In genomic region chr11:122197055-122197987, GRCh38 we compare ENCODE assay signal across 12 cellular contexts.
DNase-seq lines count a peak whose midpoint lies in the region; ATAC-seq, FAIRE-seq and TF ChIP-seq lines count a peak whose summit lies in the region.
"Had no signal": no experiment of that assay in that cellular context is flagged by ENCODE, and none has a peak within 500 bp of the region (broad histone marks: within the 10 kb centered on the region; RNA-seq: fewer than 3 reads in every experiment).

No MANE protein-coding gene starts in this region.

- no peaks in the 10 kb centered on the region for H3K9me3 Mint-ChIP-seq in activated T-cell treated with anti-CD3 and anti-CD28 coated beads, Interleukin-2, amount 50 U/mL, for 24 hours
- H3K9me3 Mint-ChIP-seq: activated T-helper 17 cell treated with anti-CD3 and anti-CD28 coated beads, Interleukin-2, amount 50 U/mL, for 72 hours; T-helper 1 cell treated with Interleukin-12 subunit alpha and Interleukin-12 subunit beta and Interleukin-4 antibody, amounts not matched to agents 30 μg/mL and 1 μg/mL, for 36 hours had no signal

- peaks cover 26% of the 10 kb centered on the region for H3K27me3 Mint-ChIP-seq in activated T-cell treated with anti-CD3 and anti-CD28 coated beads, Interleukin-2, amount 50 U/mL, for 24 hours

- no peak for TF ChIP-seq CTCF in AG09309 (IDR thresholded peaks at IDR 0.05; ENCODE audit: control insufficient read depth, insufficient read depth, low read depth, low read length, missing control alignments)

- H3K4me1 ChIP-seq in mesodermal cell (ENCODE audit: control insufficient read depth, insufficient read depth, low read length, poor library complexity, severe bottlenecking): peaks cover 33% of the 10 kb centered on the region

- peaks cover 19% of the 10 kb centered on the region for H3K36me3 ChIP-seq in MG63
- no peaks in the 10 kb centered on the region for H3K36me3 ChIP-seq in mesodermal cell (ENCODE audit: control insufficient read depth, insufficient read depth, low read length)

- FAIRE-seq in GM12892 (lab: Jason Lieb, UNC): no peak

- H3K4me1 Mint-ChIP-seq in activated T-cell treated with anti-CD3 and anti-CD28 coated beads, Interleukin-2, amount 50 U/mL, for 24 hours (ENCODE audit: low read depth): peaks cover 4% of the 10 kb centered on the region
- H3K4me1 Mint-ChIP-seq: activated T-helper 17 cell treated with anti-CD3 and anti-CD28 coated beads, Interleukin-2, amount 50 U/mL, for 72 hours had no signal

- peak overlapping the region; percentile 24 for H3K27ac ChIP-seq in mesodermal cell (ENCODE audit: low read depth, low read length, severe bottlenecking)

- H3K27ac Mint-ChIP-seq in activated T-cell treated with anti-CD3 and anti-CD28 coated beads, Interleukin-2, amount 50 U/mL, for 24 hours: no peak overlapping the region
- H3K27ac Mint-ChIP-seq: activated T-helper 17 cell treated with anti-CD3 and anti-CD28 coated beads, Interleukin-2, amount 50 U/mL, for 72 hours; T-helper 1 cell treated with Interleukin-12 subunit alpha and Interleukin-12 subunit beta and Interleukin-4 antibody, amounts not matched to agents 30 μg/mL and 1 μg/mL, for 36 hours had no signal

- H3K27me3 ChIP-seq in MG63: no peaks in the 10 kb centered on the region

- 91 to 97% methylated on average over 8 of the region's 11 CpGs for WGBS in mesodermal cell (ENCODE audit: insufficient coverage in 2 of 2), 2 experiments

- no peak overlapping the region for H3K4me3 Mint-ChIP-seq in activated T-cell treated with anti-CD3 and anti-CD28 coated beads, Interleukin-2, amount 50 U/mL, for 24 hours
- H3K4me3 Mint-ChIP-seq: activated T-helper 17 cell treated with anti-CD3 and anti-CD28 coated beads, Interleukin-2, amount 50 U/mL, for 72 hours; T-helper 1 cell treated with Interleukin-12 subunit alpha and Interleukin-12 subunit beta and Interleukin-4 antibody, amounts not matched to agents 30 μg/mL and 1 μg/mL, for 36 hours had no signal

- TF ChIP-seq POLR2A in GM12892 (IDR thresholded peaks at IDR 0.05; ENCODE audit: low read depth, low read length): no peak

- no peak overlapping the region for H3K4me3 ChIP-seq in AG09309 (ENCODE audit: control insufficient read depth, low read depth, low read length)
- no peak overlapping the region for H3K4me3 ChIP-seq in MG63
- H3K4me3 ChIP-seq in mesodermal cell (ENCODE audit: extremely low read depth, insufficient read depth, low read length, poor library complexity, severe bottlenecking): no peak overlapping the region

- H3K36me3 Mint-ChIP-seq in activated T-cell treated with anti-CD3 and anti-CD28 coated beads, Interleukin-2, amount 50 U/mL, for 24 hours (ENCODE audit: low read depth): no peaks in the 10 kb centered on the region

- H3K9me3 ChIP-seq in MG63: no peaks in the 10 kb centered on the region
- no peaks in the 10 kb centered on the region for H3K9me3 ChIP-seq in mesodermal cell (ENCODE audit: control insufficient read depth, low read length)

- DNase-seq in AG09309 (ENCODE audit: low read depth) (peak; percentile 96), MG63 (peak; percentile 93), dedifferentiated amniotic fluid mesenchymal stem cell (ENCODE audit: extremely low spot score) (peak; percentile 98), KG1 (lab: John Stamatoyannopoulos, UW) (no peak), GM12892 (ENCODE audit: insufficient read length) (no peak)
- no peak for DNase-seq in activated T-cell treated with anti-CD3 and anti-CD28 coated beads, Interleukin-2, amount 50 U/mL, for 24 hours
- DNase-seq in stimulated activated naive CD8-positive, alpha-beta T cell treated with anti-CD3 and anti-CD28 coated beads, Interleukin-15, Interleukin-2, amounts not matched to agents 100 U/mL and 50 U/mL, for 24 hours: no peak
- DNase-seq: DMS79, NCI-H1694 had no signal

- no peak for ATAC-seq in stimulated activated naive CD8-positive, alpha-beta T cell treated with anti-CD3 and anti-CD28 coated beads, Interleukin-15, Interleukin-2, amounts not matched to agents 100 U/mL and 50 U/mL, for 24 hours
- ATAC-seq: activated T-helper 17 cell treated with anti-CD3 and anti-CD28 coated beads, Interleukin-2, amount 50 U/mL, for 72 hours had no signal

Comparison
In these comparisons a context has a peak if more than half of its experiments do, and no peak if none do; other contexts are left out.
1. DNase-seq: peak in AG09309 (single experiment), MG63 (single experiment) and dedifferentiated amniotic fluid mesenchymal stem cell (single experiment); none in KG1 (single experiment), activated T-cell treated with anti-CD3 and anti-CD28 coated beads, Interleukin-2, amount 50 U/mL, for 24 hours (single experiment), stimulated activated naive CD8-positive, alpha-beta T cell treated with anti-CD3 and anti-CD28 coated beads, Interleukin-15, Interleukin-2, amounts not matched to agents 100 U/mL and 50 U/mL, for 24 hours (single experiment) and GM12892 (single experiment).